1 cellular context compared by ENCODE assay signal in the genomic region with DNA sequence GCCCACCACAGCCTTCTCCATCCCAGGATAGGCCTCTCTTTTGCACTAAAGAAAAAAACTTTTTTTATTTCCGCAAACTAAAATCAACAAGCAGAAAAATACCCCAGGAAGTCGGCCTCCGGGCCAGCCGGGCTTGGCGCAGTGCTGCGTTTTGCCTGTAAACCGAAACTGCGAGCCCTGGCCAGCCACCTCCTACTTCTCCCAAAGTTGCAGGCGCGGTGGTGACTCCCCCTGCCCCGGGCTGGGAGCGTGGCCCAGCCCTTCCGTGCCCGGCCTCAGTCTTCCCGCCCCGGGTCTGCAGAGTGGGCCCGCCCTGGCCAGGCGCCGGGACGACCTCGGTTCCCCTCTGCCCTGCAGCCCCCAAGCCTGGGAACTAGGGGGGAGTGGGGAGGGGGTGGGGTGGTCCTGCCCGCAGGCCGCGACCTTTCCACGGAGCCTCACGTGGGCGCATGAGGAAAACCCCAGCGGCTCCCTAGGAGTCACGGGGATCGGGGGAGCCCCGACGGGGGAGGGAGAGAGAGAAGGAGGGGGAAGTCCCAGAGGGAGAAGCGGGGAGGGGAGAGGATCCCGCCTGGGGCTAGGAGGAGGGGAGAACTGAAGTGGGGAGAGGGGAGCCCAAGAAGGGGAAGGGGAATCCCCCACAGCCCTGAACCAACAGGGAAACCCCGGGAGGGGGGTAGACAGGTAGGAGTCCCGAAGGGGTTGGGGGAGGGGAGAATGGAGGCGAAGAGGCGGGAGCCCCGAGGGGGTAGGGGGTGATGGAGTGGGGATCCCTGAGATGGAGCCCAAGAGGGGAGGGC.
TF ChIP-seq lines count a peak whose summit lies in the region.

No MANE protein-coding gene starts in this region.

TF ChIP-seq in GM23338, 12 proteins besides CTCF, POLR2A, EP300 and RAD21 (continued from another document):
- TF ChIP-seq ZNF462 (CRISPR knock-in tag; IDR thresholded peaks at IDR 0.05) (no peak), POLR2AphosphoS5 (IDR thresholded peaks at IDR 0.05; ENCODE audit: low read depth) (no peak), EZH2 (IDR thresholded peaks at IDR 0.05; ENCODE audit: low read depth, unreplicated experiment) (no peak), EZH2phosphoT487 (IDR thresholded peaks at IDR 0.05; ENCODE audit: unreplicated experiment) (no peak), STAT1 (IDR thresholded peaks at IDR 0.05; ENCODE audit: unreplicated experiment) (no peak), JUNB (IDR thresholded peaks at IDR 0.05; ENCODE audit: unreplicated experiment) (no peak), REST (IDR thresholded peaks at IDR 0.05; ENCODE audit: unreplicated experiment) (no peak)
TF ChIP-seq in GM23338: peak in this region for 0.
